12 cellular contexts compared by ENCODE assay signal in the genomic region with DNA sequence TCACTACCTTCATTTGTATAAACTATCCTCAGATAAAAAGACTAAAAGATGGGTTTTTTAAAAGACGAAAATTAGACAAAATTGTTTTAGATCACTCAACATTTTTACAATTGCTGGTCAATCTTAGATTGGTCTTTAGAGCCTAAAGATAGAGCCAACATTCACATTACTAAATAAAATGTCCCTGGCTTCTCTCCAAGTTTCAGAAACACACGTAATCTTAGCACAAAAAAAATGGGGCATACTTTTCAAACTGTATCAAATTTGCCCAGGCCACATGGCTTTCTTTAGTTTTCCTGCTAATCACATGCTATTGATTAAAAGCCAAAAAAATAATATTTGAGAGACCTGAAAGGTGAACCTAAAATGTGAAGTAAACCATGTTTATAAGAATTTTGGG.
A peak's percentile ranks its signal among the peaks of the same experiment; 100 is the strongest.
DNase-seq lines count a peak whose midpoint lies in the region; ATAC-seq, FAIRE-seq and TF ChIP-seq lines count a peak whose summit lies in the region.
"Had no signal": no experiment of that assay in that cellular context is flagged by ENCODE, and none has a peak within 500 bp of the region (broad histone marks: within the 10 kb centered on the region; RNA-seq: fewer than 3 reads in every experiment).

No MANE protein-coding gene starts in this region.

- H3K4me1 ChIP-seq in small intestine (ENCODE audit: control insufficient read depth in 2 of 2, insufficient read depth in 1 of 2, low read depth in 1 of 2, low read length in 1 of 2) = no peaks in the 10 kb centered on the region

- H3K36me3 ChIP-seq in small intestine (ENCODE audit: control insufficient read depth in 2 of 2, insufficient read depth in 2 of 2, low read length in 2 of 2) (no peaks in the 10 kb centered on the region), H7 (replicated peaks; ENCODE audit: control insufficient read depth, insufficient read depth, low read length) (no peaks in the 10 kb centered on the region)

- H3K9me3 ChIP-seq in small intestine (ENCODE audit: control insufficient read depth, low read depth) = no peaks in the 10 kb centered on the region

- H3K4me3 ChIP-seq in fibroblast of mammary gland (ENCODE audit: control insufficient read depth, low read depth, low read length) (no peak overlapping the region), small intestine (ENCODE audit: low read depth in 1 of 2, low read length in 2 of 2) (no peak overlapping the region), H7 (ENCODE audit: insufficient read depth, low read depth, low read length) (no peak overlapping the region)

- TF ChIP-seq CTCF in fibroblast of mammary gland (conservative IDR thresholded peaks at IDR 0.05; ENCODE audit: control insufficient read depth, insufficient read depth, low read depth, low read length) = no peak

- H3K27me3 ChIP-seq in small intestine (ENCODE audit: control insufficient read depth in 2 of 2, insufficient read depth in 2 of 2, low read length in 2 of 2) (no peaks in the 10 kb centered on the region), H7 (ENCODE audit: control insufficient read depth, insufficient read depth, low read length) (no peaks in the 10 kb centered on the region)

- no peak for ATAC-seq in HG02970 (IDR thresholded peaks at IDR 0.05; ENCODE audit: low FRiP score, unreplicated experiment)

- no peak overlapping the region for H3K27ac ChIP-seq in small intestine (ENCODE audit: low read depth in 1 of 2, low read length in 1 of 2)
- H3K27ac ChIP-seq: 22Rv1, KMS-11 had no signal

- DNase-seq in DMS 273 (lab: John Stamatoyannopoulos, UW; ENCODE audit: unreplicated experiment) (peak; percentile 5), DMS 273 treated with DMSO at 0.1 percent for 48 hours (lab: John Stamatoyannopoulos, UW) (no peak), amniotic epithelial cell (ENCODE audit: low read depth) (peak; percentile 23), fibroblast of mammary gland (ENCODE audit: low read depth) (peak; percentile 25), small intestine (no peak), H7 (no peak), NCI-H1436 (lab: John Stamatoyannopoulos, UW) (no peak)
- DNase-seq: NCI-H1930 had no signal

- 68 to 93% (median 81%) methylated on average over 2 of the region's 2 CpGs for WGBS in small intestine, 3 donors

- FAIRE-seq in small intestine (lab: Jason Lieb, UNC) = peak; percentile 44
- FAIRE-seq: G401.6 had no signal

Comparison
In these comparisons a context has a peak if more than half of its experiments do, and no peak if none do; other contexts are left out.
1. DNase-seq: peak in DMS 273 (single experiment), amniotic epithelial cell (single experiment) and fibroblast of mammary gland (single experiment); none in DMS 273 treated with DMSO at 0.1 percent for 48 hours (single experiment), small intestine (single experiment), H7 (single experiment) and NCI-H1436 (single experiment).